Comparison of ENCODE assay signal across 1 cellular context in the genomic region with DNA sequence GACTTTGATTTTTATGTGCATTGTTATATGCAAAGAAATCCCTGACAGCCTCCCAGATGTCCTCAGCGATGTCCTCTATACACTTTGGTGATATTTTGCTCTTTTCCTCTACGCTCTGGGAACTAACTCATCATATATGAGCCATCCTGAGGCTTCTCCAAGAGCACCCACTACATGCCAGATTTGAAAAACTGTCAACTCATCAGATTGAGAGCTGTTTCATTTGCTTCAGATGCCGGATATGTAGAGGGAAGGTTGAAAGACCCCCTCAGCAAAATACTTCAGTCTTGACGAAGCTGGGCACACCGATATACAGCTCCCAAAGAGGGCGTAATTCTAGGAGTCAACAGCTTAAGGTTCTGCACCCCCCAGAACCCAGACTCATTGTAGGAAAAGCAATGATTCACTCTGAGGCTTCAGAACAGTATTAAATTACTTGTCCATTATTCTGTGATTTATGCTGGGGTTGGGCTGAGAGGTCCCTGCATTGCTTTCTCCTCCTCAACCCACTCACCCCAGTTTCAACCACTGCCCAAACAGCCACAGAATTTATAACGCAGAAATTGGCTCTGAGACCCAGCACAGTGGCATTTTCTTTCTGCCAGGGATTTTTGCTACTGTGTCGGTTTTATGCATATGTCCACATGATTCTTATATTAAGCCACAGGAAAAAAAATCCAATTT.
A peak's percentile ranks its signal among the peaks of the same experiment; 100 is the strongest.
TF ChIP-seq lines count a peak whose summit lies in the region.

No MANE protein-coding gene starts in this region.

TF ChIP-seq in SK-N-SH treated with all-trans-retinoic acid at 6 μM for 48 hours, 23 proteins besides CTCF, POLR2A, EP300 and RAD21 (continued from another document):
- TF ChIP-seq, protein P1, sequence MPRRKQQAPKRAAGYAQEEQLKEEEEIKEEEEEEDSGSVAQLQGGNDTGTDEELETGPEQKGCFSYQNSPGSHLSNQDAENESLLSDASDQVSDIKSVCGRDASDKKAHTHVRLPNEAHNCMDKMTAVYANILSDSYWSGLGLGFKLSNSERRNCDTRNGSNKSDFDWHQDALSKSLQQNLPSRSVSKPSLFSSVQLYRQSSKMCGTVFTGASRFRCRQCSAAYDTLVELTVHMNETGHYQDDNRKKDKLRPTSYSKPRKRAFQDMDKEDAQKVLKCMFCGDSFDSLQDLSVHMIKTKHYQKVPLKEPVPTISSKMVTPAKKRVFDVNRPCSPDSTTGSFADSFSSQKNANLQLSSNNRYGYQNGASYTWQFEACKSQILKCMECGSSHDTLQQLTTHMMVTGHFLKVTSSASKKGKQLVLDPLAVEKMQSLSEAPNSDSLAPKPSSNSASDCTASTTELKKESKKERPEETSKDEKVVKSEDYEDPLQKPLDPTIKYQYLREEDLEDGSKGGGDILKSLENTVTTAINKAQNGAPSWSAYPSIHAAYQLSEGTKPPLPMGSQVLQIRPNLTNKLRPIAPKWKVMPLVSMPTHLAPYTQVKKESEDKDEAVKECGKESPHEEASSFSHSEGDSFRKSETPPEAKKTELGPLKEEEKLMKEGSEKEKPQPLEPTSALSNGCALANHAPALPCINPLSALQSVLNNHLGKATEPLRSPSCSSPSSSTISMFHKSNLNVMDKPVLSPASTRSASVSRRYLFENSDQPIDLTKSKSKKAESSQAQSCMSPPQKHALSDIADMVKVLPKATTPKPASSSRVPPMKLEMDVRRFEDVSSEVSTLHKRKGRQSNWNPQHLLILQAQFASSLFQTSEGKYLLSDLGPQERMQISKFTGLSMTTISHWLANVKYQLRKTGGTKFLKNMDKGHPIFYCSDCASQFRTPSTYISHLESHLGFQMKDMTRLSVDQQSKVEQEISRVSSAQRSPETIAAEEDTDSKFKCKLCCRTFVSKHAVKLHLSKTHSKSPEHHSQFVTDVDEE (CRISPR knock-in tag; IDR thresholded peaks at IDR 0.05): no peak
- TF ChIP-seq CSDC2 (CRISPR knock-in tag; IDR thresholded peaks at IDR 0.05): no peak
- TF ChIP-seq ISL1 (CRISPR knock-in tag; IDR thresholded peaks at IDR 0.05): peak; percentile 63
- no peak for TF ChIP-seq GLIS3 (CRISPR knock-in tag; IDR thresholded peaks at IDR 0.05)
- no peak for TF ChIP-seq ESRRG (CRISPR knock-in tag; IDR thresholded peaks at IDR 0.05)
- no peak for TF ChIP-seq ARNTL (CRISPR knock-in tag; IDR thresholded peaks at IDR 0.05; ENCODE audit: borderline replicate concordance, low read depth)
- TF ChIP-seq ZC3H10 (CRISPR knock-in tag; IDR thresholded peaks at IDR 0.05): no peak
- TF ChIP-seq RARB (CRISPR knock-in tag; IDR thresholded peaks at IDR 0.05): no peak
- no peak for TF ChIP-seq TCF4 (CRISPR knock-in tag; IDR thresholded peaks at IDR 0.05; ENCODE audit: borderline replicate concordance)
- TF ChIP-seq, protein P2, sequence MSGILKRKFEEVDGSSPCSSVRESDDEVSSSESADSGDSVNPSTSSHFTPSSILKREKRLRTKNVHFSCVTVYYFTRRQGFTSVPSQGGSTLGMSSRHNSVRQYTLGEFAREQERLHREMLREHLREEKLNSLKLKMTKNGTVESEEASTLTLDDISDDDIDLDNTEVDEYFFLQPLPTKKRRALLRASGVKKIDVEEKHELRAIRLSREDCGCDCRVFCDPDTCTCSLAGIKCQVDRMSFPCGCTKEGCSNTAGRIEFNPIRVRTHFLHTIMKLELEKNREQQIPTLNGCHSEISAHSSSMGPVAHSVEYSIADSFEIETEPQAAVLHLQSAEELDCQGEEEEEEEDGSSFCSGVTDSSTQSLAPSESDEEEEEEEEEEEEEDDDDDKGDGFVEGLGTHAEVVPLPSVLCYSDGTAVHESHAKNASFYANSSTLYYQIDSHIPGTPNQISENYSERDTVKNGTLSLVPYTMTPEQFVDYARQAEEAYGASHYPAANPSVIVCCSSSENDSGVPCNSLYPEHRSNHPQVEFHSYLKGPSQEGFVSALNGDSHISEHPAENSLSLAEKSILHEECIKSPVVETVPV (CRISPR knock-in tag; IDR thresholded peaks at IDR 0.05): no peak
- TF ChIP-seq ZNF565 (CRISPR knock-in tag; conservative IDR thresholded peaks at IDR 0.05; ENCODE audit: low read depth): no peak; the same call in 1 of the 2 replicates
